Comparison of ENCODE assay signal across 12 cellular contexts in the genomic region with DNA sequence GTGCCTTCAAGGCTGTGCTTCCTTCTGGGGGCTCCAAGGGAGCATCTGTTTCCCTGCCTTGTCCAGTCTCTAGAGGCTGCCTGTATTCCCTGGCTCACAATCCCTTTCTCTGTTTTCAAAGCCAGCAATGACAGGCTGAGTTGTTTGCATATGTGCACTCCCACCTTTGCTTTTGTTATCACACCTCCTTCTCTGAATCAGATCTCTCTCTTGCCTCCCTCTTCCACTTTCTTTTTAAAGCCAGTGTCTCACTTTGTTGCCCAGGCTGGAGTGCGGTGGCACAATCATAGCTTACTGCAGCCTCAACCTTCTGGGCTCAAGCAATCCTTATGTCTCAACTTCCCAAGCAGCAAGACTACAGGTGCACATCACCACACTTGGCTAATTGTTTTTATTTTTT.
"Had no signal": no experiment of that assay in that cellular context is flagged by ENCODE, and none has a peak within 500 bp of the region (broad histone marks: within the 10 kb centered on the region; RNA-seq: fewer than 3 reads in every experiment).

No MANE protein-coding gene starts in this region.

- H3K27me3 ChIP-seq: colonic mucosa, esophagus squamous epithelium, neutrophil had no signal

- H3K36me3 Mint-ChIP-seq: naive B cell had no signal

- ATAC-seq: T-cell had no signal

- H3K27ac ChIP-seq: colonic mucosa, esophagus squamous epithelium, neutrophil, stomach, thoracic aorta had no signal

- DNase-seq: activated CD4-positive, alpha-beta T cell treated with anti-CD3 and anti-CD28 coated beads, Interleukin-2, amount 10 ng/mL, durations not matched to agents 24 days and 14 days; colonic mucosa; esophagus squamous epithelium; foreskin fibroblast; naive B cell; posterior cingulate gyrus; stomach; T-cell; T1000 had no signal

- H3K4me3 ChIP-seq: colonic mucosa, esophagus squamous epithelium, stomach, thoracic aorta had no signal

- H3K4me1 ChIP-seq: colonic mucosa, esophagus squamous epithelium, stomach had no signal

- H3K9me3 Mint-ChIP-seq: activated T-helper 2 cell treated with anti-CD3 and anti-CD28 coated beads, Interferon-gamma antibody, Interleukin-2, Interleukin-4, amounts not matched to agents 10 μg/mL and 5 μg/mL and 100 μg/mL, durations not matched to agents 14 hours and 24 hours and 36 hours; T-cell had no signal

- H3K27ac Mint-ChIP-seq: activated CD4-positive, alpha-beta T cell treated with anti-CD3 and anti-CD28 coated beads, Interleukin-2, amount 10 ng/mL, durations not matched to agents 24 days and 14 days; activated T-helper 2 cell treated with anti-CD3 and anti-CD28 coated beads, Interferon-gamma antibody, Interleukin-2, Interleukin-4, amounts not matched to agents 10 μg/mL and 5 μg/mL and 100 μg/mL, durations not matched to agents 14 hours and 24 hours and 36 hours; naive B cell; T-cell had no signal

- H3K36me3 ChIP-seq: colonic mucosa, esophagus squamous epithelium, neutrophil, stomach, thoracic aorta had no signal

- H3K9me3 ChIP-seq: colonic mucosa, esophagus squamous epithelium, neutrophil, stomach, thoracic aorta had no signal
